ENCODE assay signal across 8 cellular contexts in the genomic region with DNA sequence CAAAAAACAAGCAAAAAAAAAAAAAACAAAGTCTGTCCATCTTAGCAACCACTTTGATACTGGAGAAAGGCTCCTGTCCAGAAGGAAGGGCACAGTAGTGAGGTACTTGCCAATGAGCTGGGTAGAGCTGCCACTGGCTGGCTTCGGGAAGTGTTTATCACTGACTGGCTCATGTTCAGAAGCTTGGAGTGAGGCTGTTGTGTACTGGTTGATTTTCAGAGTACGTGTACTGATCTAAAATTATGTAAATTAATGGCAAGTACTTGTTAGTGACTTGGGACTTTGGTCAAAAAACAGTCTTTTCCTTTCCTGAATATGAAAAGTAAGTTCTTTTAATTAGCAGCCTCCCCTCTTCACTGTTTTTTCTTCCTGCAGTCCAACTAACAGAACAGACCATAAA. TPM values are rescaled to one million over a fixed set of nuclear protein-coding genes. Genes with fewer than 3 reads are reported as not detected.
A peak's percentile ranks its signal among the peaks of the same experiment; 100 is the strongest.
DNase-seq lines count a peak whose midpoint lies in the region; ATAC-seq and TF ChIP-seq lines count a peak whose summit lies in the region.

No MANE protein-coding gene starts in this region.

- no peaks in the 10 kb centered on the region for H3K27me3 Mint-ChIP-seq in T-helper 1 cell treated with Interleukin-12 subunit alpha and Interleukin-12 subunit beta and Interleukin-4 antibody, amounts not matched to agents 30 μg/mL and 1 μg/mL, for 36 hours (ENCODE audit: low read depth)
- no peaks in the 10 kb centered on the region for H3K27me3 Mint-ChIP-seq in activated T-helper 17 cell treated with anti-CD3 and anti-CD28 coated beads, Interleukin-2, amount 50 U/mL, for 72 hours

- H3K27me3 ChIP-seq in layer of hippocampus (ENCODE audit: control insufficient read depth, insufficient read depth, low read length), result no peaks in the 10 kb centered on the region

- H3K27ac Mint-ChIP-seq in T-helper 1 cell treated with Interleukin-12 subunit alpha and Interleukin-12 subunit beta and Interleukin-4 antibody, amounts not matched to agents 30 μg/mL and 1 μg/mL, for 36 hours, result peak overlapping the region; percentile 76
- H3K27ac Mint-ChIP-seq in activated T-helper 17 cell treated with anti-CD3 and anti-CD28 coated beads, Interleukin-2, amount 50 U/mL, for 72 hours, result peak overlapping the region; percentile 100

- H3K4me3 Mint-ChIP-seq in T-helper 1 cell treated with Interleukin-12 subunit alpha and Interleukin-12 subunit beta and Interleukin-4 antibody, amounts not matched to agents 30 μg/mL and 1 μg/mL, for 36 hours, result no peak overlapping the region
- peak overlapping the region; percentile 99 for H3K4me3 Mint-ChIP-seq in activated T-helper 17 cell treated with anti-CD3 and anti-CD28 coated beads, Interleukin-2, amount 50 U/mL, for 72 hours

- ATAC-seq in activated T-helper 17 cell treated with anti-CD3 and anti-CD28 coated beads, Interleukin-2, amount 50 U/mL, for 72 hours (replicated peaks), result no peak
- ATAC-seq in HG03460 (IDR thresholded peaks at IDR 0.05; ENCODE audit: unreplicated experiment) (no peak), GM18861 (IDR thresholded peaks at IDR 0.05; ENCODE audit: unreplicated experiment) (no peak)

- no peaks in the 10 kb centered on the region for H3K9me3 Mint-ChIP-seq in T-helper 1 cell treated with Interleukin-12 subunit alpha and Interleukin-12 subunit beta and Interleukin-4 antibody, amounts not matched to agents 30 μg/mL and 1 μg/mL, for 36 hours
- peaks cover 6% of the 10 kb centered on the region for H3K9me3 Mint-ChIP-seq in activated T-helper 17 cell treated with anti-CD3 and anti-CD28 coated beads, Interleukin-2, amount 50 U/mL, for 72 hours

- H3K27ac ChIP-seq in layer of hippocampus (ENCODE audit: low read depth, low read length), result peak overlapping the region; percentile 10

- H3K36me3 Mint-ChIP-seq in T-helper 1 cell treated with Interleukin-12 subunit alpha and Interleukin-12 subunit beta and Interleukin-4 antibody, amounts not matched to agents 30 μg/mL and 1 μg/mL, for 36 hours (ENCODE audit: low read depth), result peaks cover 17% of the 10 kb centered on the region
- peaks cover 31% of the 10 kb centered on the region for H3K36me3 Mint-ChIP-seq in activated T-helper 17 cell treated with anti-CD3 and anti-CD28 coated beads, Interleukin-2, amount 50 U/mL, for 72 hours (ENCODE audit: low read depth)

- peaks cover 24% of the 10 kb centered on the region for H3K4me1 Mint-ChIP-seq in T-helper 1 cell treated with Interleukin-12 subunit alpha and Interleukin-12 subunit beta and Interleukin-4 antibody, amounts not matched to agents 30 μg/mL and 1 μg/mL, for 36 hours (ENCODE audit: low read depth)
- peaks cover 15% of the 10 kb centered on the region for H3K4me1 Mint-ChIP-seq in activated T-helper 17 cell treated with anti-CD3 and anti-CD28 coated beads, Interleukin-2, amount 50 U/mL, for 72 hours

- CTCF ChIA-PET in GM10248 (lab: Yijun Ruan, JAX), result interaction anchor here (1.4 to 2.5 kb wide), 2 partner anchors 15 to 18 kb away, joined by 3 to 10 read pairs; a partner anchor contains a TSS

- no peak for DNase-seq in T-helper 1 cell
- DNase-seq in superior temporal gyrus (ENCODE audit: extremely low spot score), result peak; percentile 51
- no peak for DNase-seq in GM10248 (ENCODE audit: extremely low spot score)

- no peak for TF ChIP-seq CTCF in GM10248 (IDR thresholded peaks at IDR 0.05; ENCODE audit: control extremely low read depth, extremely low read depth, low read depth, missing control alignments)

- POLR2A ChIA-PET in GM10248 (lab: Yijun Ruan, JAX), result interaction anchor here (0.7 kb wide), 1 partner anchor 1639 kb away, joined by 3 read pairs; no protein-coding TSS in a partner anchor

RNA-seq across cellular contexts. Expression of a gene that starts 1.0 kb away (rescaled TPM):
- 10 to 100 TPM; 19.1 to 19.9 TPM for total RNA-seq in activated T-helper 17 cell treated with anti-CD3 and anti-CD28 coated beads, Interleukin-2, amount 50 U/mL, for 72 hours

RNA-seq across cellular contexts. Expression of a gene that starts 17.9 kb away (rescaled TPM):
- 1 to 10 TPM; 2.3 to 3.6 TPM for total RNA-seq in activated T-helper 17 cell treated with anti-CD3 and anti-CD28 coated beads, Interleukin-2, amount 50 U/mL, for 72 hours

RNA-seq across cellular contexts. Expression of a gene that starts 46.9 kb away (rescaled TPM):
- total RNA-seq in activated T-helper 17 cell treated with anti-CD3 and anti-CD28 coated beads, Interleukin-2, amount 50 U/mL, for 72 hours, result 1 to 10 TPM; 1.5 to 2.5 TPM
